In the genomic region with DNA sequence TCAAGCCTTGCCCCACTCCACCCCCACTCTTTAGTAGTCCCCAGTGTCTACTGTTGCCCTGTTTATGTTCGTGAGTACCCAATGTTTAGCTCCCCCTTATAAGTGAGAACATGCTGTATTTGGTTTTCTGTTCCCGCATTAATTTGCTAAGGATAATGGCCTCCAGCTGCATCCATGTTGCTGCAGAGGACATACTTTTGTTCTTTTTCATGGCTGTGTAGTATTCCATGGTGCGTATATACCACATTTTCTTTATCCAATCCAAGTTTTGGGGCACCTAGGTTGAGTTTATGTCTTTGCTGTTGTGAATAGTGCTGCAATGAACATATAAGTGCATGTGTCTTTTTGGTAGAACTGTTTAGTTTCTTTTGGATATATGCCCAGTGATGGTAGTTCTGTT, we compare ENCODE assay signal across 36 cellular contexts. TPM values are rescaled to one million over a fixed set of nuclear protein-coding genes. Genes with fewer than 3 reads are reported as not detected.
"Had no signal": no experiment of that assay in that cellular context is flagged by ENCODE, and none has a peak within 500 bp of the region (broad histone marks: within the 10 kb centered on the region; RNA-seq: fewer than 3 reads in every experiment).

No MANE protein-coding gene starts in this region.

- ATAC-seq: activated naive CD4-positive, alpha-beta T cell treated with anti-CD3 and anti-CD28 coated beads, Interleukin-2, amount 50 U/mL, for 72 hours; activated naive CD8-positive, alpha-beta T cell treated with anti-CD3 and anti-CD28 coated beads, Interleukin-2, amount 50 U/mL, for 24 hours; activated T-cell treated with anti-CD3 and anti-CD28 coated beads, Interleukin-2, amount 50 U/mL, for 4 hours; activated T-cell treated with anti-CD3 and anti-CD28 coated beads, Interleukin-2, amount 50 U/mL, for 72 hours; activated T-helper 17 cell treated with anti-CD3 and anti-CD28 coated beads, Interleukin-2, amount 50 U/mL, for 72 hours; body of pancreas had no signal

- H3K4me1 ChIP-seq: ascending aorta, body of pancreas, breast epithelium had no signal

- H3K27ac ChIP-seq: adrenal gland, ascending aorta, body of pancreas, brain microvascular endothelial cell, breast epithelium, cardiac muscle cell had no signal

- H3K9me3 ChIP-seq: adrenal gland, ascending aorta, body of pancreas, breast epithelium had no signal

- DNase-seq: activated effector memory CD4-positive, alpha-beta T cell treated with anti-CD3 and anti-CD28 coated beads, Interleukin-2, amount 50 U/mL, for 16 hours; activated effector memory CD4-positive, alpha-beta T cell treated with Interleukin-2 at 50 U/mL for 16 hours; activated gamma-delta T cell; activated gamma-delta T cell treated with Interleukin-2 at 50 U/mL for 16 hours; activated naive CD4-positive, alpha-beta T cell; activated naive CD4-positive, alpha-beta T cell treated with anti-CD3 and anti-CD28 coated beads for 36 hours; activated naive CD4-positive, alpha-beta T cell treated with anti-CD3 and anti-CD28 coated beads, Interleukin-2, amount 10 ng/mL, durations not matched to agents 7 days and 5 days; activated naive CD4-positive, alpha-beta T cell treated with anti-CD3 and anti-CD28 coated beads, Interleukin-2, amount 50 U/mL, for 16 hours; activated naive CD4-positive, alpha-beta T cell treated with Interleukin-2 at 50 U/mL for 16 hours; activated naive CD8-positive, alpha-beta T cell treated with anti-CD3 and anti-CD28 coated beads for 36 hours; activated naive CD8-positive, alpha-beta T cell treated with anti-CD3 and anti-CD28 coated beads, Interleukin-2, amount 10 ng/mL, durations not matched to agents 7 days and 5 days; activated naive CD8-positive, alpha-beta T cell treated with anti-CD3 and anti-CD28 coated beads, Interleukin-2, amount 50 U/mL, for 24 hours; activated T-cell treated with anti-CD3 and anti-CD28 coated beads, Interleukin-2, amount 50 U/mL, for 24 hours; activated T-cell treated with anti-CD3 and anti-CD28 coated beads, Interleukin-2, amount 50 U/mL, for 4 hours; activated T-cell treated with anti-CD3 and anti-CD28 coated beads, Interleukin-2, amount 50 U/mL, for 48 hours; activated T-cell treated with anti-CD3 and anti-CD28 coated beads, Interleukin-2, amount 50 U/mL, for 72 hours; amniotic stem cell; amygdala; anterior cingulate cortex; aorta; body of pancreas; brain microvascular endothelial cell; caudate nucleus; central memory CD4-positive, alpha-beta T cell; cerebellar nuclear complex had no signal

- H3K27me3 ChIP-seq: adrenal gland, ascending aorta, body of pancreas, brain microvascular endothelial cell, breast epithelium had no signal

- FAIRE-seq: astrocyte, bronchial epithelial cell, colon had no signal

- H3K4me3 ChIP-seq: adrenal gland, ascending aorta, body of pancreas, breast epithelium, cardiac muscle cell had no signal

- H3K36me3 ChIP-seq: adrenal gland, ascending aorta, brain microvascular endothelial cell, breast epithelium, cardiac muscle cell had no signal

RNA-seq across cellular contexts. Expression of gene FXYD6, which starts 16.2 kb away (rescaled TPM):
- total RNA-seq: activated naive CD4-positive, alpha-beta T cell treated with anti-CD3 and anti-CD28 coated beads for 36 hours; activated T-helper 1 cell treated with anti-CD3 and anti-CD28 coated beads, Interleukin-12 subunit alpha, Interleukin-12 subunit beta, Interleukin-2, Interleukin-4 antibody, amounts not matched to agents 30 ng/mL and 10 ng/mL and 1 ng/mL, durations not matched to agents 14 hours and 24 hours and 36 hours; bronchial epithelial cell had no signal

RNA-seq across cellular contexts. Expression of gene TMPRSS13, which starts 36.6 kb away (rescaled TPM):
- total RNA-seq: ascending aorta, chondrocyte had no signal
